9 cellular contexts compared by ENCODE assay signal in the genomic region with DNA sequence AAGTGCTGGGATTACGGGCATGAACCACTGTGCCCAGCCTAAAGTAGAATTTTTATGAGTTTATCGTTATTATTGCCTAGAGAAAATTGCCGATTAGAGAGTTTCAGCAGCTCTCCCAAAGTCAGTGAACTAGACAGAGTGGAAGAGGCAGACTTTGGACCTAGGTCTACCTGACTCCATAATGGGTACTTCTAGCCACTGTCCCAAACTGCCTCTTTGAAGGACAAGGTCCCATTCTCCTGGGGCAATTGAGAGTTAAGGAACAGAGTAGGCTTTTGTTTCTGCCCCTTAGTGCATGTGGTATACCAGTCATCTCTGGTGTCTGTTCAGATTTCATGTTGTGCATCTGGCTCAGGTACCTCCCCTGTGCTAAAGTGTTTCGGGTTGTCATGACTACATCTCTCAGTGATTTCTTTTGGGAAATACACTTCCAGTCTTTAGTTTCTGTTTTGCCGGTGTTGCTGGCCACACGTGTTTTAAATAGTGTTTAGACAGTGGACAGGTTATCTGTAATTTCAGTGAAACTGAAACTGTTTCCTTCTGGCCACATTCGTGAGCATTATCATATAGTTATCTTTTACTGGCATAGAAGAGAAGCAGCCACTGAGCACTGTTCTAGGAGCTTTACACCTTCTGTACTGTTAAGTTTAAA. TPM values are rescaled to one million over a fixed set of nuclear protein-coding genes. Genes with fewer than 3 reads are reported as not detected.
DNase-seq lines count a peak whose midpoint lies in the region; ATAC-seq, FAIRE-seq and TF ChIP-seq lines count a peak whose summit lies in the region.
"Had no signal": no experiment of that assay in that cellular context is flagged by ENCODE, and none has a peak within 500 bp of the region (broad histone marks: within the 10 kb centered on the region; RNA-seq: fewer than 3 reads in every experiment).

No MANE protein-coding gene starts in this region.

- peak; percentile 89 for FAIRE-seq in pancreas (lab: Jason Lieb, UNC)
- no peak for FAIRE-seq in RCC 7860 (lab: Jason Lieb, UNC)

- H3K27me3 Mint-ChIP-seq in activated T-helper 17 cell treated with anti-CD3 and anti-CD28 coated beads, Interleukin-2, amount 50 U/mL, for 72 hours: no peaks in the 10 kb centered on the region

- peak overlapping the region in 2 of 4 donors; percentile 19 to 32 for H3K4me3 ChIP-seq in pancreas

- 41% methylated on average over 7 of the region's 7 CpGs for WGBS in pancreas, 2 donors

- intact Hi-C loops in pancreas (cut with DNase I): no loop called here

- ATAC-seq in activated CD4-positive, CD25-positive, alpha-beta regulatory T cell treated with anti-CD3 and anti-CD28 coated beads, Interleukin-2, amount 50 U/mL, for 24 hours: peak; percentile 75 to 88
- ATAC-seq in HG03060 (IDR thresholded peaks at IDR 0.05; ENCODE audit: low read depth, unreplicated experiment) (peak; percentile 72), pancreas (peak; percentile 78 to 89 (median 82))
- peak; percentile 78 for ATAC-seq in activated T-helper 17 cell treated with anti-CD3 and anti-CD28 coated beads, Interleukin-2, amount 50 U/mL, for 72 hours (replicated peaks)

- no peak overlapping the region for H3K27ac Mint-ChIP-seq in activated T-helper 17 cell treated with anti-CD3 and anti-CD28 coated beads, Interleukin-2, amount 50 U/mL, for 72 hours

- no peaks in the 10 kb centered on the region for H3K36me3 Mint-ChIP-seq in activated T-helper 17 cell treated with anti-CD3 and anti-CD28 coated beads, Interleukin-2, amount 50 U/mL, for 72 hours (ENCODE audit: low read depth)

- H3K27me3 ChIP-seq in pancreas: no peaks in the 10 kb centered on the region

- H3K4me1 ChIP-seq in pancreas: peaks cover 3 to 26% (median 5%) of the 10 kb centered on the region in 3 donors

- no peaks in the 10 kb centered on the region for H3K9me3 Mint-ChIP-seq in activated T-helper 17 cell treated with anti-CD3 and anti-CD28 coated beads, Interleukin-2, amount 50 U/mL, for 72 hours

- H3K36me3 ChIP-seq in pancreas: no peaks in the 10 kb centered on the region

- peak overlapping the region in 3 of 4 donors; percentile 12 to 95 (median 84) for H3K27ac ChIP-seq in pancreas

- DNase-seq in activated CD4-positive, CD25-positive, alpha-beta regulatory T cell (lab: John Stamatoyannopoulos, UW): no peak
- DNase-seq in pancreas (peak in 1 of 6 donors; percentile 46), HUDEP-2 (lab: John Stamatoyannopoulos, UW; ENCODE audit: unreplicated experiment in 76 of 76) (no peak), RCC 7860 (ENCODE audit: low spot score) (no peak), OCI-M2 (lab: John Stamatoyannopoulos, UW; ENCODE audit: unreplicated experiment) (no peak)

- no peak overlapping the region for H3K4me3 Mint-ChIP-seq in activated T-helper 17 cell treated with anti-CD3 and anti-CD28 coated beads, Interleukin-2, amount 50 U/mL, for 72 hours

- TF ChIP-seq CTCF in pancreas (IDR thresholded peaks at IDR 0.05): no peak

- H3K4me1 Mint-ChIP-seq in activated T-helper 17 cell treated with anti-CD3 and anti-CD28 coated beads, Interleukin-2, amount 50 U/mL, for 72 hours: peaks cover 4% of the 10 kb centered on the region

- no peaks in the 10 kb centered on the region for H3K9me3 ChIP-seq in pancreas
- H3K9me3 ChIP-seq: Caco-2 had no signal

RNA-seq across cellular contexts. Expression of gene TMEM236, which starts 4.7 kb away (rescaled TPM):
- total RNA-seq in activated T-helper 17 cell treated with anti-CD3 and anti-CD28 coated beads, Interleukin-2, amount 50 U/mL, for 72 hours: under 1 TPM; 0.30 to 0.37 TPM
- total RNA-seq in pancreas: under 1 TPM; 0.22 to 0.95 (median 0.49) TPM
- polyA plus RNA-seq in pancreas: 1 to 10 TPM in 1 of 2 donors, under 1 TPM in 1; 0.49 to 1.4 TPM

RNA-seq across cellular contexts. Expression of gene MRC1, which starts 52.5 kb away (rescaled TPM):
- total RNA-seq in activated T-helper 17 cell treated with anti-CD3 and anti-CD28 coated beads, Interleukin-2, amount 50 U/mL, for 72 hours: under 1 TPM in 1 of 2 donors, not detected in 1; 0.08 TPM
- 10 to 100 TPM in 2 of 6 donors, 1 to 10 TPM in 4; 1.2 to 23.6 (median 4.7) TPM for total RNA-seq in pancreas
- 1 to 10 TPM; 2.2 to 3.8 TPM for polyA plus RNA-seq in pancreas
